Comparison of ENCODE assay signal across 18 cellular contexts in genomic region chr5:104273725-104274124, GRCh38.
A peak's percentile ranks its signal among the peaks of the same experiment; 100 is the strongest.
DNase-seq lines count a peak whose midpoint lies in the region; ATAC-seq, FAIRE-seq and TF ChIP-seq lines count a peak whose summit lies in the region.
"Had no signal": no experiment of that assay in that cellular context is flagged by ENCODE, and none has a peak within 500 bp of the region (broad histone marks: within the 10 kb centered on the region; RNA-seq: fewer than 3 reads in every experiment).

No MANE protein-coding gene starts in this region.

- H3K27me3 ChIP-seq in foreskin keratinocyte, result no peaks in the 10 kb centered on the region

- intact Hi-C loops in kidney (cut with DNase I), result no loop called here

- FAIRE-seq in A204.1 (lab: Jason Lieb, UNC) (peak; percentile 74), kidney (lab: Jason Lieb, UNC) (peak; percentile 81)
- FAIRE-seq: GM12892, H1 had no signal

- POLR2A ChIA-PET in HEK293 (lab: Yijun Ruan, JAX), result no interaction called here

- TF ChIP-seq CTCF in HEK293 (tag by site-specific recombination; IDR thresholded peaks at IDR 0.05) (no peak), kidney (IDR thresholded peaks at IDR 0.05; ENCODE audit: borderline replicate concordance, extremely low read depth, insufficient read depth) (no peak), nephron progenitor cell (IDR thresholded peaks at IDR 0.05) (no peak), foreskin keratinocyte (conservative IDR thresholded peaks at IDR 0.05) (no peak)

- H3K4me3 ChIP-seq in HEK293 (ENCODE audit: low read depth, low read length), result no peak overlapping the region
- H3K4me3 ChIP-seq in kidney (ENCODE audit: low read length in 2 of 2), result no peak overlapping the region
- H3K4me3 ChIP-seq: GM23248 had no signal

- CTCF ChIA-PET in HEK293 (lab: Yijun Ruan, JAX), result interaction anchor here (0.6 kb wide), 1 partner anchor 687 kb away, joined by 4 read pairs; no protein-coding TSS in a partner anchor

- no peak overlapping the region for H3K9ac ChIP-seq in kidney (ENCODE audit: low read length in 2 of 2)
- H3K9ac ChIP-seq: GM23248 had no signal

- H3K27me3 Mint-ChIP-seq in nephron progenitor cell (ENCODE audit: low read depth, poor library complexity), result no peaks in the 10 kb centered on the region
- H3K27me3 Mint-ChIP-seq: CD4-positive, alpha-beta memory T cell had no signal

- H3K4me1 ChIP-seq in HEK293 (ENCODE audit: control insufficient read depth, insufficient read depth, low read length) (no peaks in the 10 kb centered on the region), kidney (ENCODE audit: control insufficient read depth in 1 of 2, insufficient read depth in 1 of 2, low read depth in 1 of 2, low read length in 2 of 2) (no peaks in the 10 kb centered on the region), foreskin keratinocyte (no peaks in the 10 kb centered on the region)

- no peak overlapping the region for H3K4me3 Mint-ChIP-seq in nephron progenitor cell
- H3K4me3 Mint-ChIP-seq: CD4-positive, alpha-beta memory T cell had no signal

- H3K36me3 Mint-ChIP-seq in nephron progenitor cell (ENCODE audit: low read depth), result no peaks in the 10 kb centered on the region
- H3K36me3 Mint-ChIP-seq: CD4-positive, alpha-beta memory T cell had no signal

- H3K9me3 ChIP-seq in HEK293 (ENCODE audit: control insufficient read depth, insufficient read depth, low read depth, low read length) (no peaks in the 10 kb centered on the region), kidney (ENCODE audit: control insufficient read depth in 1 of 2, low read length in 2 of 2) (no peaks in the 10 kb centered on the region)

- no peaks in the 10 kb centered on the region for H3K9me3 Mint-ChIP-seq in nephron progenitor cell

- H3K36me3 ChIP-seq in HEK293 (ENCODE audit: control insufficient read depth in 2 of 2, insufficient read depth in 1 of 2, low read length in 2 of 2) (no peaks in the 10 kb centered on the region), kidney (ENCODE audit: control insufficient read depth in 1 of 2, insufficient read depth in 2 of 2, low read length in 2 of 2) (no peaks in the 10 kb centered on the region)

- H3K27ac ChIP-seq in HEK293 (ENCODE audit: extremely low read depth, low read depth, low read length), result no peak overlapping the region
- H3K27ac ChIP-seq in kidney (ENCODE audit: low read depth in 2 of 2, low read length in 2 of 2), result no peak overlapping the region
- no peak overlapping the region for H3K27ac ChIP-seq in foreskin keratinocyte
- H3K27ac ChIP-seq: GM23248 had no signal

- no peaks in the 10 kb centered on the region for H3K4me1 Mint-ChIP-seq in nephron progenitor cell
- H3K4me1 Mint-ChIP-seq: CD4-positive, alpha-beta memory T cell had no signal

- no peak for ATAC-seq in foreskin keratinocyte

- no peak for DNase-seq in kidney
- DNase-seq in nephron progenitor cell, result no peak
- DNase-seq in NCI-H1092 treated with DMSO at 0.1 percent for 48 hours (lab: John Stamatoyannopoulos, UW), result no peak
- DNase-seq in foreskin keratinocyte, result no peak
- DNase-seq: 8988T; C1 segment of cervical spinal cord; Calu3; CD4-positive, alpha-beta memory T cell; COR-L47; DMS53; DMS79 treated with DMSO at 0.1 percent for 48 hours; GM23248; H7; HCEC 1CT had no signal

- no peak overlapping the region for H3K27ac Mint-ChIP-seq in nephron progenitor cell
- H3K27ac Mint-ChIP-seq: CD4-positive, alpha-beta memory T cell had no signal

TF ChIP-seq in HEK293, 187 proteins besides CTCF, POLR2A, EP300 and RAD21:
- TF ChIP-seq ZNF670 (tag by site-specific recombination; IDR thresholded peaks at IDR 0.05; ENCODE audit: low read depth) (no peak), ZNF184 (tag by site-specific recombination; IDR thresholded peaks at IDR 0.05) (no peak), ZNF19 (tag by site-specific recombination; IDR thresholded peaks at IDR 0.05; ENCODE audit: low read depth) (no peak), ZNF10 (tag by site-specific recombination; IDR thresholded peaks at IDR 0.05) (no peak), ZNF768 (tag by site-specific recombination; IDR thresholded peaks at IDR 0.05) (no peak), ZEB2 (tag by site-specific recombination; IDR thresholded peaks at IDR 0.05) (no peak), ZNF488 (tag by site-specific recombination; IDR thresholded peaks at IDR 0.05) (no peak), ATF2 (tag by site-specific recombination; IDR thresholded peaks at IDR 0.05; ENCODE audit: low read depth) (peak; percentile 62), ZNF433 (tag by site-specific recombination; IDR thresholded peaks at IDR 0.05; ENCODE audit: low read depth) (no peak)
